In genomic region chr17:4522661-4523060, GRCh38 we compare ENCODE assay signal across 17 cellular contexts. TPM values are rescaled to one million over a fixed set of nuclear protein-coding genes. Genes with fewer than 3 reads are reported as not detected.
DNase-seq lines count a peak whose midpoint lies in the region; ATAC-seq and TF ChIP-seq lines count a peak whose summit lies in the region.
"Had no signal": no experiment of that assay in that cellular context is flagged by ENCODE, and none has a peak within 500 bp of the region (broad histone marks: within the 10 kb centered on the region; RNA-seq: fewer than 3 reads in every experiment).

No MANE protein-coding gene starts in this region.

- H3K27ac Mint-ChIP-seq in neural crest cell (ENCODE audit: unreplicated experiment): peak overlapping the region; percentile 43
- H3K27ac Mint-ChIP-seq: activated naive CD4-positive, alpha-beta T cell treated with anti-CD3 and anti-CD28 coated beads, Interleukin-2, amount 50 U/mL, for 24 hours had no signal

- H3K27ac ChIP-seq in angular gyrus (ENCODE audit: low read depth, low read length): peak overlapping the region; percentile 10
- peak overlapping the region in 3 of 4 donors; percentile 62 to 82 (median 70) for H3K27ac ChIP-seq in gastroesophageal sphincter
- peak overlapping the region; percentile 30 for H3K27ac ChIP-seq in temporal lobe (ENCODE audit: low read depth, low read length)

- peaks cover 0 to 55% (median 12%) of the 10 kb centered on the region in 3 donors for H3K4me1 ChIP-seq in gastroesophageal sphincter
- H3K4me1 ChIP-seq: Caco-2, HAP-1 had no signal

- no peaks in the 10 kb centered on the region for H3K27me3 ChIP-seq in gastroesophageal sphincter

- H3K4me1 Mint-ChIP-seq in neural crest cell: peaks cover 29% of the 10 kb centered on the region
- H3K4me1 Mint-ChIP-seq: activated naive CD4-positive, alpha-beta T cell treated with anti-CD3 and anti-CD28 coated beads, Interleukin-2, amount 50 U/mL, for 24 hours; naive thymus-derived CD8-positive, alpha-beta T cell had no signal

- ATAC-seq in gastroesophageal sphincter: no peak
- ATAC-seq in HG03565 (IDR thresholded peaks at IDR 0.05; ENCODE audit: unreplicated experiment): no peak
- ATAC-seq in HG03520 (IDR thresholded peaks at IDR 0.05; ENCODE audit: unreplicated experiment): no peak
- ATAC-seq: naive thymus-derived CD8-positive, alpha-beta T cell had no signal

- no peaks in the 10 kb centered on the region for H3K36me3 ChIP-seq in gastroesophageal sphincter
- H3K36me3 ChIP-seq: HAP-1 had no signal

- TF ChIP-seq EP300 in gastroesophageal sphincter (IDR thresholded peaks at IDR 0.05): no peak

- TF ChIP-seq POLR2A in gastroesophageal sphincter (IDR thresholded peaks at IDR 0.05): no peak

- no peak for DNase-seq in neural crest cell (ENCODE audit: low read depth, low spot score)
- DNase-seq in central memory CD4-positive, alpha-beta T cell: no peak
- DNase-seq: activated CD4-positive, alpha-beta T cell treated with anti-CD3 and anti-CD28 coated beads, Interleukin-2, amount 50 U/mL, for 4 hours; Caco-2; cortex of kidney; mesenchymal stem cell; naive thymus-derived CD8-positive, alpha-beta T cell; NCI-H1694; NK-92 treated with Interleukin-12 subunit alpha and Interleukin-12 subunit beta, amount 100 ng/mL, for 24 hours; stimulated activated naive CD4-positive, alpha-beta T cell treated with Interleukin-2 at 50 U/mL for 16 hours had no signal

- H3K27me3 Mint-ChIP-seq in neural crest cell (ENCODE audit: low read depth): peaks cover 3% of the 10 kb centered on the region
- H3K27me3 Mint-ChIP-seq: activated naive CD4-positive, alpha-beta T cell treated with anti-CD3 and anti-CD28 coated beads, Interleukin-2, amount 50 U/mL, for 24 hours had no signal

- H3K36me3 Mint-ChIP-seq in neural crest cell (ENCODE audit: low read depth): no peaks in the 10 kb centered on the region
- H3K36me3 Mint-ChIP-seq: activated naive CD4-positive, alpha-beta T cell treated with anti-CD3 and anti-CD28 coated beads, Interleukin-2, amount 50 U/mL, for 24 hours; naive thymus-derived CD8-positive, alpha-beta T cell had no signal

- H3K4me3 Mint-ChIP-seq in neural crest cell: no peak overlapping the region
- H3K4me3 Mint-ChIP-seq: activated naive CD4-positive, alpha-beta T cell treated with anti-CD3 and anti-CD28 coated beads, Interleukin-2, amount 50 U/mL, for 24 hours; naive thymus-derived CD8-positive, alpha-beta T cell had no signal

- H3K4me3 ChIP-seq in gastroesophageal sphincter: no peak overlapping the region
- H3K4me3 ChIP-seq: HAP-1 had no signal

- 60 to 69% methylated on average over 1 to 5 of the region's 6 CpGs for WGBS in gastroesophageal sphincter (ENCODE audit: low coverage in 1 of 2), 2 donors

- no peak for TF ChIP-seq CTCF in gastroesophageal sphincter (IDR thresholded peaks at IDR 0.05)
- no peak for TF ChIP-seq CTCF in neural crest cell (conservative IDR thresholded peaks at IDR 0.05)

- H3K9me3 Mint-ChIP-seq in neural crest cell: no peaks in the 10 kb centered on the region
- H3K9me3 Mint-ChIP-seq: activated naive CD4-positive, alpha-beta T cell treated with anti-CD3 and anti-CD28 coated beads, Interleukin-2, amount 50 U/mL, for 24 hours; naive thymus-derived CD8-positive, alpha-beta T cell had no signal

- H3K9me3 ChIP-seq in gastroesophageal sphincter: no peaks in the 10 kb centered on the region
- H3K9me3 ChIP-seq: Caco-2, HAP-1 had no signal

RNA-seq across cellular contexts. Expression of gene SPNS2, which starts 24.0 kb away (rescaled TPM):
- total RNA-seq in gastroesophageal sphincter (10 to 100 TPM; 10.4 to 17.4 (median 16.4) TPM), neural crest cell (3.8 and 4.3 TPM in 2 replicates), temporal lobe (7.9 TPM)

RNA-seq across cellular contexts. Expression of gene MYBBP1A, which starts 32.5 kb away (rescaled TPM):
- 10 to 100 TPM; 19.1 to 46.4 (median 40.9) TPM for total RNA-seq in gastroesophageal sphincter
- 67.0 and 69.3 TPM in 2 replicates for total RNA-seq in neural crest cell
- 16.2 TPM for total RNA-seq in temporal lobe

RNA-seq across cellular contexts. Expression of gene GGT6, which starts 37.7 kb away (rescaled TPM):
- 1 to 10 TPM in 1 of 4 donors, under 1 TPM in 2, not detected in 1; 0.27 to 5.9 (median 0.47) TPM for total RNA-seq in gastroesophageal sphincter
- not detected in 2 replicates for total RNA-seq in neural crest cell
- not detected for total RNA-seq in temporal lobe
- total RNA-seq: Caco-2; naive thymus-derived CD8-positive, alpha-beta T cell had no signal

Comparison
In these comparisons a context has a peak if more than half of its experiments do, and no peak if none do; other contexts are left out.
1. H3K27ac ChIP-seq: peak in every context shown above with its lines; median percentile 70 in gastroesophageal sphincter; 30 in temporal lobe; 10 in angular gyrus.